ENCODE assay signal across 1 cellular context in the genomic region with DNA sequence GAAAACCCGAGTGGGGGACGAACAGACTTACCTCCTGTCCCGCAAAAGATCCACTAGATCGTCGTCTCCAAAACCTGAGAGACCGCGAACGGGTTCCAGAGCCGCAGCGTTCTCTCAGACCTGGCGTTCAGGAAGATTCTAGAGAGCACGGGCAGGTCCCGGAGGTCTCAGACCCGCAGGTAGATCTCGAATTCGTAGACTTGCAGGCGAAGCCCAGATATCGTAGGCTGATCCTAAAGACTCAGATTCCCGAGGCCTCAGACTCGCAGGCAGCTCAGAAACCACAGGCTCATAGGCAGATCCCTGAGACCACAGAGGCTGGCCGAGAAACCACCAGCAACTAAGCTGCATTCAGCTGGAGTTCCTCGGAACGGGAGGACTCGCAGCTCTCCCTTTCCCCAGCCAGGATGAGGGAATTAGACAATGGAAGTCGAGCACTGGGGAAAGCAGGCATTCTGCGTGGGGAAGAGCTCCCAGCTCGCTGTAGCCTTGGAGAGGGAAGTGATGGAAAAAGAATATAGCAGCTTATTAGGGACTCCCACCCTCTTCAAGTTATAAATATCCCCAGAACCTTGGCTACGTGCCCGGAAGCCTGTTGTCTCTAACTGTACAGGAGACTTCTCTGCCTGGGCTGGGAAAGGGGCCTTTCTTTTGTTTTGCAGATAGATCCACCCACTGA.
TF ChIP-seq lines count a peak whose summit lies in the region.

A gene (minus strand): TSS at position 502 of the 679 bp plus-strand sequence. CDS start 1,831 bp downstream, outside the sequence.

TF ChIP-seq in WTC11, 78 proteins besides CTCF, POLR2A, EP300 and RAD21 (continued from another document):
- TF ChIP-seq, protein P1, sequence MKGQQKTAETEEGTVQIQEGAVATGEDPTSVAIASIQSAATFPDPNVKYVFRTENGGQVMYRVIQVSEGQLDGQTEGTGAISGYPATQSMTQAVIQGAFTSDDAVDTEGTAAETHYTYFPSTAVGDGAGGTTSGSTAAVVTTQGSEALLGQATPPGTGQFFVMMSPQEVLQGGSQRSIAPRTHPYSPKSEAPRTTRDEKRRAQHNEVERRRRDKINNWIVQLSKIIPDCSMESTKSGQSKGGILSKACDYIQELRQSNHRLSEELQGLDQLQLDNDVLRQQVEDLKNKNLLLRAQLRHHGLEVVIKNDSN (CRISPR knock-in tag; IDR thresholded peaks at IDR 0.05) = no peak
- no peak for TF ChIP-seq ZNF671 (CRISPR knock-in tag; IDR thresholded peaks at IDR 0.05)
- TF ChIP-seq, protein P2, sequence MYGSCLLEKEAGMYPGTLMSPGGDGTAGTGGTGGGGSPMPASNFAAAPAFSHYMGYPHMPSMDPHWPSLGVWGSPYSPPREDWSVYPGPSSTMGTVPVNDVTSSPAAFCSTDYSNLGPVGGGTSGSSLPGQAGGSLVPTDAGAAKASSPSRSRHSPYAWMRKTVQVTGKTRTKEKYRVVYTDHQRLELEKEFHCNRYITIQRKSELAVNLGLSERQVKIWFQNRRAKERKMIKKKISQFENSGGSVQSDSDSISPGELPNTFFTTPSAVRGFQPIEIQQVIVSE (CRISPR knock-in tag; IDR thresholded peaks at IDR 0.05; ENCODE audit: borderline replicate concordance) = no peak
TF ChIP-seq in WTC11: peak in this region for 0.
